19 cellular contexts compared by ENCODE assay signal in genomic region chrX:42248226-42248625, GRCh38.
"Had no signal": no experiment of that assay in that cellular context is flagged by ENCODE, and none has a peak within 500 bp of the region (broad histone marks: within the 10 kb centered on the region; RNA-seq: fewer than 3 reads in every experiment).

No MANE protein-coding gene starts in this region.

- H3K27ac ChIP-seq: cardiac muscle cell, gastrocnemius medialis, spleen, testis, WERI-Rb-1 had no signal

- H3K4me3 ChIP-seq: cardiac muscle cell, gastrocnemius medialis, spleen, testis had no signal

- H3K4me1 ChIP-seq: gastrocnemius medialis, spleen, testis had no signal

- FAIRE-seq: kidney had no signal

- DNase-seq: activated CD4-positive, alpha-beta T cell treated with anti-CD3 and anti-CD28 coated beads for 1 hour; activated CD8-positive, alpha-beta memory T cell treated with anti-CD3 and anti-CD28 coated beads for 24 hours; activated CD8-positive, alpha-beta memory T cell treated with anti-CD3 and anti-CD28 coated beads, Interleukin-2, amount 50 U/mL, for 48 hours; activated effector memory CD4-positive, alpha-beta T cell treated with anti-CD3 and anti-CD28 coated beads, Interleukin-2, amount 50 U/mL, for 16 hours; activated naive CD4-positive, alpha-beta T cell treated with anti-CD3 and anti-CD28 coated beads, Interleukin-2, amount 50 U/mL, for 16 hours; activated T-cell treated with anti-CD3 and anti-CD28 coated beads, Interleukin-2, amount 50 U/mL, for 72 hours; effector CD8-positive, alpha-beta T cell; gastrocnemius medialis; head of caudate nucleus; kidney; midbrain; nucleus accumbens; spleen; stimulated activated CD4-positive, alpha-beta T cell treated with anti-CD3 and anti-CD28 coated beads, Interleukin-4, amount 100 ng/mL, for 4 hours; testis; WERI-Rb-1 had no signal

- H3K9me3 ChIP-seq: gastrocnemius medialis, spleen, testis had no signal

- H3K27me3 ChIP-seq: cardiac muscle cell, testis had no signal

- H3K36me3 ChIP-seq: cardiac muscle cell, gastrocnemius medialis, spleen, WERI-Rb-1 had no signal

- ATAC-seq: activated T-cell treated with anti-CD3 and anti-CD28 coated beads, Interleukin-2, amount 50 U/mL, for 72 hours; gastrocnemius medialis; left lobe of liver; stimulated activated memory B cell treated with anti-CD40 and anti-IgM and Interleukin-4, amounts not matched to agents 10 μg/mL and 1 μg/mL and 100 μg/mL, for 72 hours had no signal
